ENCODE assay signal across 1 cellular context in the genomic region with DNA sequence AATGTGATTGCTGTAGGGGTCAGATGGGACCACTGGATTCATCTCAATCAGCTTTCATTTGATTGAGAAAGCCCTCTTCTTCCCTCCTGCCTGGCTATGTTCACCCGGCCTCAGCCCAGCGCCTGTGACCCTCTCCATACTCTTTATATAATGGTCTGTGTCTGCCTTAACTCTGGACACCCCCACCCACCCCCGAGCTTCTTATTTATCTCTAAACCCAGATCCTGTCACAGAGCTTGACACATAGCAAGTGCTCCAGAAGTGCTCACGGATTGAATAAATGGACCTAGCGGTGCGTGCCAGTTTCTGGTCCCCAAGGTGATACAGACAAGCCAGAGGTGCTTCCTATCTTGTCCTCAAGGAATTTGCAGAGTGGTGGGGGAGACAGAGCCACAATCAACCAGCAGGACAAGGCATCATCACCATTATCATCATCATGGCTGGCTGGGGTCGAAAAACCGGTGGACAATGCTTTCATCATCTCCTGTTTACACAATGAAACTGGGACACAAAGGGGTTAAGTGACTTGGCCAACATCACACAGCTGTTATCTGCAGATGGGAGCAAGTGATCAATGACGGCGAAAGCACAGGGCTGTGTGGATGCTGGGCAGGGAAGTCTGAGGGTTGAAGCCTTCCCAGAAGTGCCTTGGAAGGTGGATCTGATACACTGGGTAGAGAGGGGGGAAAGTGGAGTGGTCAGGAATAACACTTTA.
A peak's percentile ranks its signal among the peaks of the same experiment; 100 is the strongest.
TF ChIP-seq lines count a peak whose summit lies in the region.

No MANE protein-coding gene starts in this region.

TF ChIP-seq in HepG2, 621 proteins besides CTCF, POLR2A, EP300 and RAD21 (continued from another document and continues in another):
- TF ChIP-seq KAT2B (IDR thresholded peaks at IDR 0.05; ENCODE audit: borderline replicate concordance, low read depth, low read length) (no peak), ZNF263 (CRISPR knock-in tag; IDR thresholded peaks at IDR 0.05) (peak; percentile 53; the same call in 1 of the 2 replicates), ZNF17 (CRISPR knock-in tag; IDR thresholded peaks at IDR 0.05) (no peak), ATM (IDR thresholded peaks at IDR 0.05; ENCODE audit: borderline replicate concordance) (no peak), RFX3 (CRISPR knock-in tag; IDR thresholded peaks at IDR 0.05) (no peak), TBX2 (CRISPR knock-in tag; IDR thresholded peaks at IDR 0.05; ENCODE audit: borderline replicate concordance) (peak; percentile 63; the same call in 1 of the 2 replicates), RXRB (CRISPR knock-in tag; IDR thresholded peaks at IDR 0.05; ENCODE audit: borderline replicate concordance) (peak; percentile 74), ZNF782 (CRISPR knock-in tag; IDR thresholded peaks at IDR 0.05; ENCODE audit: borderline replicate concordance) (no peak; the same call in 1 of the 2 replicates), ZNF75D (CRISPR knock-in tag; IDR thresholded peaks at IDR 0.05; ENCODE audit: borderline replicate concordance) (no peak), PAF1 (CRISPR knock-in tag; IDR thresholded peaks at IDR 0.05) (no peak), ZIK1 (CRISPR knock-in tag; IDR thresholded peaks at IDR 0.05; ENCODE audit: borderline replicate concordance, low read depth) (no peak), ZFX (CRISPR knock-in tag; IDR thresholded peaks at IDR 0.05; ENCODE audit: low read depth) (no peak), ZNF605 (CRISPR knock-in tag; IDR thresholded peaks at IDR 0.05) (no peak), ZNF891 (CRISPR knock-in tag; IDR thresholded peaks at IDR 0.05) (no peak), ZNF180 (CRISPR knock-in tag; IDR thresholded peaks at IDR 0.05; ENCODE audit: borderline replicate concordance, low read depth) (no peak), ZNF24 (IDR thresholded peaks at IDR 0.05) (no peak), U2AF2 (IDR thresholded peaks at IDR 0.05; ENCODE audit: low read depth, low read length) (no peak), PHB2 (IDR thresholded peaks at IDR 0.05; ENCODE audit: partially characterized antibody) (no peak), CHCHD3 (CRISPR knock-in tag; IDR thresholded peaks at IDR 0.05) (no peak), PPARG (CRISPR knock-in tag; conservative IDR thresholded peaks at IDR 0.05) (0 out of 2 replicates have a peak, but pooled peaks have one; percentile 20), FOSL1 (CRISPR knock-in tag; IDR thresholded peaks at IDR 0.05; ENCODE audit: borderline replicate concordance) (peak; percentile 18; the same call in 1 of the 2 replicates), ZNF44 (CRISPR knock-in tag; IDR thresholded peaks at IDR 0.05) (no peak), TMF1 (CRISPR knock-in tag; IDR thresholded peaks at IDR 0.05; ENCODE audit: low read depth) (no peak), ZBTB38 (CRISPR knock-in tag; IDR thresholded peaks at IDR 0.05) (no peak), DPF2 (CRISPR knock-in tag; IDR thresholded peaks at IDR 0.05; ENCODE audit: borderline replicate concordance, low read depth) (peak; percentile 61; the same call in 1 of the 2 replicates), ZNF569 (CRISPR knock-in tag; IDR thresholded peaks at IDR 0.05; ENCODE audit: borderline replicate concordance) (no peak), KLF9 (CRISPR knock-in tag; IDR thresholded peaks at IDR 0.05; ENCODE audit: low read depth) (no peak), ZNF550 (CRISPR knock-in tag; IDR thresholded peaks at IDR 0.05; ENCODE audit: borderline replicate concordance) (0 out of 2 replicates have a peak, but pooled peaks have one; percentile 36), EED (CRISPR knock-in tag; IDR thresholded peaks at IDR 0.05) (no peak), ZBTB8A (CRISPR knock-in tag; IDR thresholded peaks at IDR 0.05; ENCODE audit: borderline replicate concordance, low read depth) (no peak), KDM4B (CRISPR knock-in tag; IDR thresholded peaks at IDR 0.05) (no peak), ZNF777 (CRISPR knock-in tag; IDR thresholded peaks at IDR 0.05) (no peak), KLF12 (CRISPR knock-in tag; IDR thresholded peaks at IDR 0.05; ENCODE audit: borderline replicate concordance) (no peak), ZNF746 (CRISPR knock-in tag; IDR thresholded peaks at IDR 0.05) (0 out of 2 replicates have a peak, but pooled peaks have one; percentile 57), ZNF12 (CRISPR knock-in tag; IDR thresholded peaks at IDR 0.05) (no peak), ZSCAN12 (CRISPR knock-in tag; IDR thresholded peaks at IDR 0.05) (no peak), TBL1XR1 (IDR thresholded peaks at IDR 0.05; ENCODE audit: borderline replicate concordance, low read length, partially characterized antibody) (no peak)
- TF ChIP-seq, protein P1, sequence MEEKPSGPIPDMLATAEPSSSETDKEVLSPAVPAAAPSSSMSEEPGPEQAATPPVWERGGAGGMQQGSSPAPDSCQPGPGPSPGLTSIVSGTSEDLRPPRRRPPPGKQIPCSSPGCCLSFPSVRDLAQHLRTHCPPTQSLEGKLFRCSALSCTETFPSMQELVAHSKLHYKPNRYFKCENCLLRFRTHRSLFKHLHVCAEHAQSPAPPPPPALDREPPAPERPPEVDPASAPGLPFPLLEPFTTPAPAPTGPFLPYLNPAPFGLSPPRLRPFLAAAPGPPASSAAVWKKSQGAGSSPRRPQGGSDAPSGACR (CRISPR knock-in tag; IDR thresholded peaks at IDR 0.05), result no peak
- TF ChIP-seq, protein P2, sequence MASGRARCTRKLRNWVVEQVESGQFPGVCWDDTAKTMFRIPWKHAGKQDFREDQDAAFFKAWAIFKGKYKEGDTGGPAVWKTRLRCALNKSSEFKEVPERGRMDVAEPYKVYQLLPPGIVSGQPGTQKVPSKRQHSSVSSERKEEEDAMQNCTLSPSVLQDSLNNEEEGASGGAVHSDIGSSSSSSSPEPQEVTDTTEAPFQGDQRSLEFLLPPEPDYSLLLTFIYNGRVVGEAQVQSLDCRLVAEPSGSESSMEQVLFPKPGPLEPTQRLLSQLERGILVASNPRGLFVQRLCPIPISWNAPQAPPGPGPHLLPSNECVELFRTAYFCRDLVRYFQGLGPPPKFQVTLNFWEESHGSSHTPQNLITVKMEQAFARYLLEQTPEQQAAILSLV (CRISPR knock-in tag; IDR thresholded peaks at IDR 0.05; ENCODE audit: borderline replicate concordance), result no peak
- TF ChIP-seq, protein P3, sequence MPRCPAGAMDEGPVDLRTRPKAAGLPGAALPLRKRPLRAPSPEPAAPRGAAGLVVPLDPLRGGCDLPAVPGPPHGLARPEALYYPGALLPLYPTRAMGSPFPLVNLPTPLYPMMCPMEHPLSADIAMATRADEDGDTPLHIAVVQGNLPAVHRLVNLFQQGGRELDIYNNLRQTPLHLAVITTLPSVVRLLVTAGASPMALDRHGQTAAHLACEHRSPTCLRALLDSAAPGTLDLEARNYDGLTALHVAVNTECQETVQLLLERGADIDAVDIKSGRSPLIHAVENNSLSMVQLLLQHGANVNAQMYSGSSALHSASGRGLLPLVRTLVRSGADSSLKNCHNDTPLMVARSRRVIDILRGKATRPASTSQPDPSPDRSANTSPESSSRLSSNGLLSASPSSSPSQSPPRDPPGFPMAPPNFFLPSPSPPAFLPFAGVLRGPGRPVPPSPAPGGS (CRISPR knock-in tag; IDR thresholded peaks at IDR 0.05), result no peak
- TF ChIP-seq, protein P4, sequence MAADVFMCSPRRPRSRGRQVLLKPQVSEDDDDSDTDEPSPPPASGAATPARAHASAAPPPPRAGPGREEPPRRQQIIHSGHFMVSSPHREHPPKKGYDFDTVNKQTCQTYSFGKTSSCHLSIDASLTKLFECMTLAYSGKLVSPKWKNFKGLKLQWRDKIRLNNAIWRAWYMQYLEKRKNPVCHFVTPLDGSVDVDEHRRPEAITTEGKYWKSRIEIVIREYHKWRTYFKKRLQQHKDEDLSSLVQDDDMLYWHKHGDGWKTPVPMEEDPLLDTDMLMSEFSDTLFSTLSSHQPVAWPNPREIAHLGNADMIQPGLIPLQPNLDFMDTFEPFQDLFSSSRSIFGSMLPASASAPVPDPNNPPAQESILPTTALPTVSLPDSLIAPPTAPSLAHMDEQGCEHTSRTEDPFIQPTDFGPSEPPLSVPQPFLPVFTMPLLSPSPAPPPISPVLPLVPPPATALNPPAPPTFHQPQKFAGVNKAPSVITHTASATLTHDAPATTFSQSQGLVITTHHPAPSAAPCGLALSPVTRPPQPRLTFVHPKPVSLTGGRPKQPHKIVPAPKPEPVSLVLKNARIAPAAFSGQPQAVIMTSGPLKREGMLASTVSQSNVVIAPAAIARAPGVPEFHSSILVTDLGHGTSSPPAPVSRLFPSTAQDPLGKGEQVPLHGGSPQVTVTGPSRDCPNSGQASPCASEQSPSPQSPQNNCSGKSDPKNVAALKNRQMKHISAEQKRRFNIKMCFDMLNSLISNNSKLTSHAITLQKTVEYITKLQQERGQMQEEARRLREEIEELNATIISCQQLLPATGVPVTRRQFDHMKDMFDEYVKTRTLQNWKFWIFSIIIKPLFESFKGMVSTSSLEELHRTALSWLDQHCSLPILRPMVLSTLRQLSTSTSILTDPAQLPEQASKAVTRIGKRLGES (CRISPR knock-in tag; IDR thresholded peaks at IDR 0.05; ENCODE audit: borderline replicate concordance), result no peak
- TF ChIP-seq, protein P5, sequence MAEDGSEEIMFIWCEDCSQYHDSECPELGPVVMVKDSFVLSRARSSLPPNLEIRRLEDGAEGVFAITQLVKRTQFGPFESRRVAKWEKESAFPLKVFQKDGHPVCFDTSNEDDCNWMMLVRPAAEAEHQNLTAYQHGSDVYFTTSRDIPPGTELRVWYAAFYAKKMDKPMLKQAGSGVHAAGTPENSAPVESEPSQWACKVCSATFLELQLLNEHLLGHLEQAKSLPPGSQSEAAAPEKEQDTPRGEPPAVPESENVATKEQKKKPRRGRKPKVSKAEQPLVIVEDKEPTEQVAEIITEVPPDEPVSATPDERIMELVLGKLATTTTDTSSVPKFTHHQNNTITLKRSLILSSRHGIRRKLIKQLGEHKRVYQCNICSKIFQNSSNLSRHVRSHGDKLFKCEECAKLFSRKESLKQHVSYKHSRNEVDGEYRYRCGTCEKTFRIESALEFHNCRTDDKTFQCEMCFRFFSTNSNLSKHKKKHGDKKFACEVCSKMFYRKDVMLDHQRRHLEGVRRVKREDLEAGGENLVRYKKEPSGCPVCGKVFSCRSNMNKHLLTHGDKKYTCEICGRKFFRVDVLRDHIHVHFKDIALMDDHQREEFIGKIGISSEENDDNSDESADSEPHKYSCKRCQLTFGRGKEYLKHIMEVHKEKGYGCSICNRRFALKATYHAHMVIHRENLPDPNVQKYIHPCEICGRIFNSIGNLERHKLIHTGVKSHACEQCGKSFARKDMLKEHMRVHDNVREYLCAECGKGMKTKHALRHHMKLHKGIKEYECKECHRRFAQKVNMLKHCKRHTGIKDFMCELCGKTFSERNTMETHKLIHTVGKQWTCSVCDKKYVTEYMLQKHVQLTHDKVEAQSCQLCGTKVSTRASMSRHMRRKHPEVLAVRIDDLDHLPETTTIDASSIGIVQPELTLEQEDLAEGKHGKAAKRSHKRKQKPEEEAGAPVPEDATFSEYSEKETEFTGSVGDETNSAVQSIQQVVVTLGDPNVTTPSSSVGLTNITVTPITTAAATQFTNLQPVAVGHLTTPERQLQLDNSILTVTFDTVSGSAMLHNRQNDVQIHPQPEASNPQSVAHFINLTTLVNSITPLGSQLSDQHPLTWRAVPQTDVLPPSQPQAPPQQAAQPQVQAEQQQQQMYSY (CRISPR knock-in tag; IDR thresholded peaks at IDR 0.05), result no peak
- TF ChIP-seq, protein P6, sequence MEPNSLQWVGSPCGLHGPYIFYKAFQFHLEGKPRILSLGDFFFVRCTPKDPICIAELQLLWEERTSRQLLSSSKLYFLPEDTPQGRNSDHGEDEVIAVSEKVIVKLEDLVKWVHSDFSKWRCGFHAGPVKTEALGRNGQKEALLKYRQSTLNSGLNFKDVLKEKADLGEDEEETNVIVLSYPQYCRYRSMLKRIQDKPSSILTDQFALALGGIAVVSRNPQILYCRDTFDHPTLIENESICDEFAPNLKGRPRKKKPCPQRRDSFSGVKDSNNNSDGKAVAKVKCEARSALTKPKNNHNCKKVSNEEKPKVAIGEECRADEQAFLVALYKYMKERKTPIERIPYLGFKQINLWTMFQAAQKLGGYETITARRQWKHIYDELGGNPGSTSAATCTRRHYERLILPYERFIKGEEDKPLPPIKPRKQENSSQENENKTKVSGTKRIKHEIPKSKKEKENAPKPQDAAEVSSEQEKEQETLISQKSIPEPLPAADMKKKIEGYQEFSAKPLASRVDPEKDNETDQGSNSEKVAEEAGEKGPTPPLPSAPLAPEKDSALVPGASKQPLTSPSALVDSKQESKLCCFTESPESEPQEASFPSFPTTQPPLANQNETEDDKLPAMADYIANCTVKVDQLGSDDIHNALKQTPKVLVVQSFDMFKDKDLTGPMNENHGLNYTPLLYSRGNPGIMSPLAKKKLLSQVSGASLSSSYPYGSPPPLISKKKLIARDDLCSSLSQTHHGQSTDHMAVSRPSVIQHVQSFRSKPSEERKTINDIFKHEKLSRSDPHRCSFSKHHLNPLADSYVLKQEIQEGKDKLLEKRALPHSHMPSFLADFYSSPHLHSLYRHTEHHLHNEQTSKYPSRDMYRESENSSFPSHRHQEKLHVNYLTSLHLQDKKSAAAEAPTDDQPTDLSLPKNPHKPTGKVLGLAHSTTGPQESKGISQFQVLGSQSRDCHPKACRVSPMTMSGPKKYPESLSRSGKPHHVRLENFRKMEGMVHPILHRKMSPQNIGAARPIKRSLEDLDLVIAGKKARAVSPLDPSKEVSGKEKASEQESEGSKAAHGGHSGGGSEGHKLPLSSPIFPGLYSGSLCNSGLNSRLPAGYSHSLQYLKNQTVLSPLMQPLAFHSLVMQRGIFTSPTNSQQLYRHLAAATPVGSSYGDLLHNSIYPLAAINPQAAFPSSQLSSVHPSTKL (CRISPR knock-in tag; IDR thresholded peaks at IDR 0.05), result peak; percentile 87
- TF ChIP-seq, protein P7, sequence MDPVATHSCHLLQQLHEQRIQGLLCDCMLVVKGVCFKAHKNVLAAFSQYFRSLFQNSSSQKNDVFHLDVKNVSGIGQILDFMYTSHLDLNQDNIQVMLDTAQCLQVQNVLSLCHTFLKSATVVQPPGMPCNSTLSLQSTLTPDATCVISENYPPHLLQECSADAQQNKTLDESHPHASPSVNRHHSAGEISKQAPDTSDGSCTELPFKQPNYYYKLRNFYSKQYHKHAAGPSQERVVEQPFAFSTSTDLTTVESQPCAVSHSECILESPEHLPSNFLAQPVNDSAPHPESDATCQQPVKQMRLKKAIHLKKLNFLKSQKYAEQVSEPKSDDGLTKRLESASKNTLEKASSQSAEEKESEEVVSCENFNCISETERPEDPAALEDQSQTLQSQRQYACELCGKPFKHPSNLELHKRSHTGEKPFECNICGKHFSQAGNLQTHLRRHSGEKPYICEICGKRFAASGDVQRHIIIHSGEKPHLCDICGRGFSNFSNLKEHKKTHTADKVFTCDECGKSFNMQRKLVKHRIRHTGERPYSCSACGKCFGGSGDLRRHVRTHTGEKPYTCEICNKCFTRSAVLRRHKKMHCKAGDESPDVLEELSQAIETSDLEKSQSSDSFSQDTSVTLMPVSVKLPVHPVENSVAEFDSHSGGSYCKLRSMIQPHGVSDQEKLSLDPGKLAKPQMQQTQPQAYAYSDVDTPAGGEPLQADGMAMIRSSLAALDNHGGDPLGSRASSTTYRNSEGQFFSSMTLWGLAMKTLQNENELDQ (CRISPR knock-in tag; IDR thresholded peaks at IDR 0.05; ENCODE audit: borderline replicate concordance), result no peak
